10 cellular contexts compared by ENCODE assay signal in genomic region chr7:99949645-99950228, GRCh38. TPM values are rescaled to one million over a fixed set of nuclear protein-coding genes. Genes with fewer than 3 reads are reported as not detected.
DNase-seq lines count a peak whose midpoint lies in the region; TF ChIP-seq lines count a peak whose summit lies in the region.
"Had no signal": no experiment of that assay in that cellular context is flagged by ENCODE, and none has a peak within 500 bp of the region (broad histone marks: within the 10 kb centered on the region; RNA-seq: fewer than 3 reads in every experiment).

No MANE protein-coding gene starts in this region.

- CTCF ChIA-PET in MCF 10A (lab: Yijun Ruan, JAX), result interaction anchor here (0.7 to 2.2 kb wide), 9 partner anchors 13 to 450 kb away, joined by 3 to 8 read pairs (median 3); no protein-coding TSS in a partner anchor

- H3K36me3 ChIP-seq in ascending aorta, result no peaks in the 10 kb centered on the region

- no TSS peak for BruUV-seq in MCF 10A (replicated peaks; lab: Mats Ljungman, UMichigan)

- H3K4me3 ChIP-seq in ascending aorta, result no peak overlapping the region

- no peak overlapping the region for H3K27ac Mint-ChIP-seq in MCF 10A (ENCODE audit: low read depth, unreplicated experiment)
- no peak overlapping the region for H3K27ac Mint-ChIP-seq in neural crest cell (ENCODE audit: unreplicated experiment)
- H3K27ac Mint-ChIP-seq: stimulated activated naive CD8-positive, alpha-beta T cell treated with anti-CD3 and anti-CD28 coated beads, Interleukin-15, Interleukin-2, amounts not matched to agents 100 ng/mL and 50 ng/mL, for 24 hours; WTC11 had no signal

- POLR2A ChIA-PET in MCF 10A (lab: Yijun Ruan, JAX), result no interaction called here

- TF ChIP-seq CTCF in MCF 10A (IDR thresholded peaks at IDR 0.05; ENCODE audit: unreplicated experiment) (peak; percentile 12), neural crest cell (conservative IDR thresholded peaks at IDR 0.05) (peak; percentile 49), ascending aorta (IDR thresholded peaks at IDR 0.05) (peak in 1 of 3 experiments; percentile 11)

- no peaks in the 10 kb centered on the region for H3K27me3 ChIP-seq in ascending aorta

- H3K36me3 Mint-ChIP-seq in MCF 10A (ENCODE audit: insufficient read depth, unreplicated experiment) (no peaks in the 10 kb centered on the region), neural crest cell (ENCODE audit: low read depth) (no peaks in the 10 kb centered on the region)

- H3K27me3 Mint-ChIP-seq in MCF 10A (ENCODE audit: insufficient read depth, unreplicated experiment) (no peaks in the 10 kb centered on the region), neural crest cell (ENCODE audit: low read depth) (peaks cover 11% of the 10 kb centered on the region)

- no peaks in the 10 kb centered on the region for H3K9me3 Mint-ChIP-seq in MCF 10A (ENCODE audit: unreplicated experiment)
- peaks cover 8% of the 10 kb centered on the region for H3K9me3 Mint-ChIP-seq in neural crest cell

- peaks cover 25% of the 10 kb centered on the region for H3K4me1 Mint-ChIP-seq in MCF 10A (ENCODE audit: insufficient read depth, unreplicated experiment)
- peaks cover 14% of the 10 kb centered on the region for H3K4me1 Mint-ChIP-seq in neural crest cell

- H3K4me1 ChIP-seq in ascending aorta, result no peaks in the 10 kb centered on the region

- peak; percentile 18 for DNase-seq in EH (ENCODE audit: low read depth)
- DNase-seq in NAMALWA (ENCODE audit: low spot score), result peak; percentile 51
- no peak for DNase-seq in MCF 10A (ENCODE audit: unreplicated experiment)
- DNase-seq in neural crest cell (ENCODE audit: low read depth, low spot score), result no peak
- no peak for DNase-seq in activated effector memory CD4-positive, alpha-beta T cell treated with anti-CD3 and anti-CD28 coated beads, Interleukin-2, amount 50 U/mL, for 16 hours
- DNase-seq in ascending aorta (ENCODE audit: low spot score in 2 of 2), result no peak
- no peak for DNase-seq in posterior cingulate gyrus
- DNase-seq: NCI-H2081 treated with DMSO at 0.1 percent for 48 hours had no signal

- no peaks in the 10 kb centered on the region for H3K9me3 ChIP-seq in ascending aorta

- no peak overlapping the region for H3K27ac ChIP-seq in ascending aorta

- no peak overlapping the region for H3K4me3 Mint-ChIP-seq in MCF 10A (ENCODE audit: unreplicated experiment)
- no peak overlapping the region for H3K4me3 Mint-ChIP-seq in neural crest cell
- H3K4me3 Mint-ChIP-seq: stimulated activated naive CD8-positive, alpha-beta T cell treated with anti-CD3 and anti-CD28 coated beads, Interleukin-15, Interleukin-2, amounts not matched to agents 100 ng/mL and 50 ng/mL, for 24 hours; WTC11 had no signal

- intact Hi-C loops in MCF 10A (cut with micrococcal nuclease), result no loop called here
- intact Hi-C loops in ascending aorta (cut with DNase I), result no loop called here
- intact Hi-C loops in posterior cingulate gyrus (cut with DNase I), result no loop called here

RNA-seq across cellular contexts. Expression of gene GJC3, which starts 20.3 kb away (rescaled TPM):
- total RNA-seq in MCF 10A (2022) (not detected in 2 replicates), neural crest cell (0.28 and 0.45 TPM in 2 replicates), ascending aorta (not detected)

RNA-seq across cellular contexts. Expression of gene AZGP1, which starts 26.1 kb away (rescaled TPM):
- total RNA-seq in MCF 10A (2022) (0.58 and 0.59 TPM in 2 replicates), neural crest cell (0.52 TPM in 1 of 2 replicates, not detected in the other), ascending aorta (not detected)

RNA-seq across cellular contexts. Expression of gene TRIM4, which starts 30.4 kb away (rescaled TPM):
- 28.1 and 28.2 TPM in 2 replicates for total RNA-seq in MCF 10A (2022)
- total RNA-seq in neural crest cell, result 8.9 and 10.4 TPM in 2 replicates
- total RNA-seq in ascending aorta, result 12.7 TPM

Comparison
In these comparisons a context has a peak if more than half of its experiments do, and no peak if none do; other contexts are left out.
1. DNase-seq: peak in EH (single experiment) and NAMALWA (single experiment); none in MCF 10A (single experiment), neural crest cell (single experiment), activated effector memory CD4-positive, alpha-beta T cell treated with anti-CD3 and anti-CD28 coated beads, Interleukin-2, amount 50 U/mL, for 16 hours (single experiment), ascending aorta (0 of 2) and posterior cingulate gyrus (0 of 10).